Comparison of ENCODE assay signal across 8 cellular contexts in genomic region chr6:149234051-149234962, GRCh38.
A peak's percentile ranks its signal among the peaks of the same experiment; 100 is the strongest.
DNase-seq lines count a peak whose midpoint lies in the region; ATAC-seq and TF ChIP-seq lines count a peak whose summit lies in the region.

No MANE protein-coding gene starts in this region.

- no peaks in the 10 kb centered on the region for H3K27me3 ChIP-seq in psoas muscle (ENCODE audit: insufficient read depth in 3 of 3, low read length in 2 of 3)

- H3K4me1 ChIP-seq in psoas muscle: no peaks in the 10 kb centered on the region

- H3K9me3 ChIP-seq in psoas muscle: peaks cover 4% of the 10 kb centered on the region

- no peak overlapping the region for H3K4me3 ChIP-seq in psoas muscle

- TF ChIP-seq CTCF in psoas muscle (IDR thresholded peaks at IDR 0.05): no peak

- 84 to 89% (median 87%) methylated on average over 7 of the region's 7 CpGs for WGBS in psoas muscle, 3 donors

- intact Hi-C loops in left ventricle myocardium superior (cut with micrococcal nuclease) (no loop called here), left cardiac atrium (cut with DNase I) (no loop called here), psoas muscle (cut with DNase I) (no loop called here)

- peak overlapping the region; percentile 58 to 73 for H3K4me3 Mint-ChIP-seq in stimulated activated naive CD8-positive, alpha-beta T cell treated with anti-CD3 and anti-CD28 coated beads, Interleukin-15, amount 100 ng/mL, for 72 hours

- DNase-seq in left ventricle myocardium superior: no peak
- DNase-seq in left cardiac atrium: no peak
- peak; percentile 65 for DNase-seq in activated CD8-positive, alpha-beta memory T cell treated with anti-CD3 and anti-CD28 coated beads, Interleukin-2, amount 50 U/mL, for 48 hours
- DNase-seq in fibroblast of peridontal ligament (ENCODE audit: extremely low read depth): peak; percentile 17
- DNase-seq in stimulated activated naive CD8-positive, alpha-beta T cell treated with anti-CD3 and anti-CD28 coated beads, Interleukin-15, amount 100 ng/mL, for 72 hours: peak; percentile 47 to 65
- no peak for DNase-seq in psoas muscle
- no peak for DNase-seq in NCI-H2196 treated with DMSO at 0.1 percent for 48 hours (lab: John Stamatoyannopoulos, UW; ENCODE audit: unreplicated experiment)
- no peak for DNase-seq in HCEC 1CT

- peaks cover 59% of the 10 kb centered on the region for H3K4me1 Mint-ChIP-seq in stimulated activated naive CD8-positive, alpha-beta T cell treated with anti-CD3 and anti-CD28 coated beads, Interleukin-15, amount 100 ng/mL, for 72 hours

- H3K27me3 Mint-ChIP-seq in stimulated activated naive CD8-positive, alpha-beta T cell treated with anti-CD3 and anti-CD28 coated beads, Interleukin-15, amount 100 ng/mL, for 72 hours: no peaks in the 10 kb centered on the region

- no peaks in the 10 kb centered on the region for H3K36me3 ChIP-seq in psoas muscle (ENCODE audit: insufficient read depth in 1 of 2, low read depth in 1 of 2)

- H3K27ac Mint-ChIP-seq in stimulated activated naive CD8-positive, alpha-beta T cell treated with anti-CD3 and anti-CD28 coated beads, Interleukin-15, amount 100 ng/mL, for 72 hours: peak overlapping the region; percentile 98 to 99

- ATAC-seq in left ventricle myocardium superior (peak; percentile 29), left cardiac atrium (no peak), psoas muscle (no peak)
- ATAC-seq in stimulated activated naive CD8-positive, alpha-beta T cell treated with anti-CD3 and anti-CD28 coated beads, Interleukin-15, amount 100 ng/mL, for 72 hours: peak; percentile 74

- peaks cover 16 to 22% of the 10 kb centered on the region in 2 donors for H3K9me3 Mint-ChIP-seq in stimulated activated naive CD8-positive, alpha-beta T cell treated with anti-CD3 and anti-CD28 coated beads, Interleukin-15, amount 100 ng/mL, for 72 hours

- H3K27ac ChIP-seq in psoas muscle: no peak overlapping the region

Comparison
In these comparisons a context has a peak if more than half of its experiments do, and no peak if none do; other contexts are left out.
1. ATAC-seq: peak in left ventricle myocardium superior (single experiment) and stimulated activated naive CD8-positive, alpha-beta T cell treated with anti-CD3 and anti-CD28 coated beads, Interleukin-15, amount 100 ng/mL, for 72 hours (single experiment); none in left cardiac atrium (0 of 2) and psoas muscle (0 of 4).
2. DNase-seq: peak in activated CD8-positive, alpha-beta memory T cell treated with anti-CD3 and anti-CD28 coated beads, Interleukin-2, amount 50 U/mL, for 48 hours (single experiment), fibroblast of peridontal ligament (single experiment) and stimulated activated naive CD8-positive, alpha-beta T cell treated with anti-CD3 and anti-CD28 coated beads, Interleukin-15, amount 100 ng/mL, for 72 hours (2 of 2); none in left ventricle myocardium superior (single experiment), left cardiac atrium (single experiment), psoas muscle (0 of 2), NCI-H2196 treated with DMSO at 0.1 percent for 48 hours (single experiment) and HCEC 1CT (single experiment).